ENCODE assay signal across 8 cellular contexts in the genomic region with DNA sequence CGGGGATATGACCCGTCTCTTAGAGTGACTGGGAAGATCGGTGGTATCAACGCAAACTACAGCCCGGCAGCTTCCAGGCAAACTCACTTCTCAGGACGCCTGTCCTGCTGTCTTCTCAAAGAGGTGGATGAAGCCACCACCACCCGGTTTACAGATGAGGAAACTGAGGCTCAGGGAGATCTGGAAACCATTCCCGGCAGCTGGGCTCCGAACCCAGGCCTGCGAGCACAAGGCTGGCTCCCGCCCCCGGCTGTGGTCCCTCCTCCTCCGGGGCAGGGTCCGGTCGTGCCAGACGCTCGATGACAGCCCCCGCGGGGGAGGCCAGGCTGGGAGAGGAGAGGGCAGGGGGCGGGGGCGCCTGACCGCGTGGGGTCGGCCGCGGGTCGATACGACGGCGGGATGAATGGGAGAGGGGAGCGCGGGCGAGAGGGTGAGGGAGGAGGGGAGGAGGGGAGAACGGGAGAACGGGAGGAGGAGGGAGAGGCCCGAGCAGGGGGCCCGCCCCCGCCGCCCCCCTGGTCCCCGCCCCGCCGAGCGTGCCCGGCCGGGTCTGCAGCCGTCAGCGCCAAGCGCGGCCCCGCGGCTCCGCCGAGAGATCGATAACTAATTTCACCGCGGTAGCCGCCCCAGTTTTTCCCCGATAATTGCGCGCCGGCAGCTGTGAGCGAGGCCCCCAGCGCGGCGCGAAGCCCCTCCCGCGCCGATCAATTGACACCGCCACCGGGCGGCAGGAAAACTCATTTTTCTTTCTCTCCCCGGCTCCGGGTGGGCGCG. TPM values are rescaled to one million over a fixed set of nuclear protein-coding genes. Genes with fewer than 3 reads are reported as not detected.
A peak's percentile ranks its signal among the peaks of the same experiment; 100 is the strongest.
DNase-seq lines count a peak whose midpoint lies in the region; ATAC-seq and TF ChIP-seq lines count a peak whose summit lies in the region.

No MANE protein-coding gene starts in this region.

- peaks cover 8% of the 10 kb centered on the region for H3K4me1 Mint-ChIP-seq in activated CD8-positive, alpha-beta T cell treated with anti-CD3 and anti-CD28 coated beads, Interleukin-2, amount 10 ng/mL, durations not matched to agents 7 days and 5 days (ENCODE audit: low read depth)

- intact Hi-C loops in spleen (cut with DNase I; ENCODE audit: low total_unique reads) = no loop called here

- peaks cover 28% of the 10 kb centered on the region for H3K27me3 Mint-ChIP-seq in activated CD8-positive, alpha-beta T cell treated with anti-CD3 and anti-CD28 coated beads, Interleukin-2, amount 10 ng/mL, durations not matched to agents 7 days and 5 days (ENCODE audit: low read depth)

- CTCF ChIA-PET in activated CD8-positive, alpha-beta T cell treated with anti-CD3 and anti-CD28 coated beads, Interleukin-2, amount 10 ng/mL, durations not matched to agents 7 days and 5 days (lab: Charles Lee) = no interaction called here

- no peak for TF ChIP-seq POLR2A in spleen (IDR thresholded peaks at IDR 0.05)

- H3K27ac ChIP-seq in spleen = no peak overlapping the region

- peak; percentile 23 for DNase-seq in DMS53 (lab: John Stamatoyannopoulos, UW)
- no peak for DNase-seq in DMS53 treated with DMSO at 0.1 percent for 48 hours (lab: John Stamatoyannopoulos, UW; ENCODE audit: unreplicated experiment)
- DNase-seq in activated CD8-positive, alpha-beta T cell treated with anti-CD3 and anti-CD28 coated beads, Interleukin-2, amount 10 ng/mL, durations not matched to agents 7 days and 5 days = no peak
- DNase-seq in iPS-NIHi11 (ENCODE audit: low spot score) = peak; percentile 73
- DNase-seq in spleen = peak; percentile 74
- DNase-seq in RKO (ENCODE audit: low spot score) = no peak

- 0 to 4% (median 1%) methylated on average over 38 to 76 of the region's 76 CpGs for WGBS in spleen, 5 donors

- no peaks in the 10 kb centered on the region for H3K36me3 ChIP-seq in spleen

- POLR2A ChIA-PET in activated CD8-positive, alpha-beta T cell treated with anti-CD3 and anti-CD28 coated beads, Interleukin-2, amount 10 ng/mL, durations not matched to agents 7 days and 5 days (lab: Charles Lee) = no interaction called here

- TF ChIP-seq CTCF in spleen (IDR thresholded peaks at IDR 0.05 in 8 of 11, conservative IDR thresholded peaks at IDR 0.05 in 3 of 11) = no peak

- no peaks in the 10 kb centered on the region for H3K9me3 ChIP-seq in spleen

- peak overlapping the region; percentile 54 for H3K4me3 Mint-ChIP-seq in activated CD8-positive, alpha-beta T cell treated with anti-CD3 and anti-CD28 coated beads, Interleukin-2, amount 10 ng/mL, durations not matched to agents 7 days and 5 days

- no peaks in the 10 kb centered on the region for H3K36me3 Mint-ChIP-seq in activated CD8-positive, alpha-beta T cell treated with anti-CD3 and anti-CD28 coated beads, Interleukin-2, amount 10 ng/mL, durations not matched to agents 7 days and 5 days (ENCODE audit: low read depth)

- H3K4me3 ChIP-seq in spleen = peak overlapping the region; percentile 21 to 69 (median 38)

- no peak overlapping the region for H3K27ac Mint-ChIP-seq in activated CD8-positive, alpha-beta T cell treated with anti-CD3 and anti-CD28 coated beads, Interleukin-2, amount 10 ng/mL, durations not matched to agents 7 days and 5 days

- H3K27me3 ChIP-seq in spleen (replicated peaks in 1 of 7) = peaks cover 0 to 57% (median 27%) of the 10 kb centered on the region in 7 donors

- peaks cover 0 to 23% (median 16%) of the 10 kb centered on the region in 6 donors for H3K4me1 ChIP-seq in spleen

- ATAC-seq in activated CD8-positive, alpha-beta T cell treated with anti-CD3 and anti-CD28 coated beads, Interleukin-2, amount 10 ng/mL, durations not matched to agents 7 days and 5 days = no peak
- ATAC-seq in HG03378 (IDR thresholded peaks at IDR 0.05; ENCODE audit: unreplicated experiment) = no peak
- ATAC-seq in GM19023 (IDR thresholded peaks at IDR 0.05; ENCODE audit: unreplicated experiment) = no peak

- no peaks in the 10 kb centered on the region for H3K9me3 Mint-ChIP-seq in activated CD8-positive, alpha-beta T cell treated with anti-CD3 and anti-CD28 coated beads, Interleukin-2, amount 10 ng/mL, durations not matched to agents 7 days and 5 days (ENCODE audit: insufficient read depth)

RNA-seq across cellular contexts. Expression of gene IGLL1, which starts 14.0 kb away (rescaled TPM):
- not detected for total RNA-seq in activated CD8-positive, alpha-beta T cell treated with anti-CD3 and anti-CD28 coated beads, Interleukin-2, amount 10 ng/mL, durations not matched to agents 7 days and 5 days
- not detected for total RNA-seq in spleen
- under 1 TPM in 1 of 3 donors, not detected in 2; 0.26 TPM for polyA plus RNA-seq in spleen

Comparison
In these comparisons a context has a peak if more than half of its experiments do, and no peak if none do; other contexts are left out.
1. DNase-seq: peak in DMS53 (single experiment), iPS-NIHi11 (single experiment) and spleen (single experiment); none in DMS53 treated with DMSO at 0.1 percent for 48 hours (single experiment), activated CD8-positive, alpha-beta T cell treated with anti-CD3 and anti-CD28 coated beads, Interleukin-2, amount 10 ng/mL, durations not matched to agents 7 days and 5 days (single experiment) and RKO (single experiment).